11 cellular contexts compared by ENCODE assay signal in genomic region chr1:167059729-167060107, GRCh38. TPM values are rescaled to one million over a fixed set of nuclear protein-coding genes. Genes with fewer than 3 reads are reported as not detected.
DNase-seq lines count a peak whose midpoint lies in the region; ATAC-seq and TF ChIP-seq lines count a peak whose summit lies in the region.
"Had no signal": no experiment of that assay in that cellular context is flagged by ENCODE, and none has a peak within 500 bp of the region (broad histone marks: within the 10 kb centered on the region; RNA-seq: fewer than 3 reads in every experiment).

No MANE protein-coding gene starts in this region.

- H3K36me3 Mint-ChIP-seq in GM23338 (ENCODE audit: low read depth) = no peaks in the 10 kb centered on the region
- H3K36me3 Mint-ChIP-seq: IgD-negative memory B cell had no signal

- POLR2A ChIA-PET in PC-3 (lab: Charles Lee; ENCODE audit: unreplicated experiment) = no interaction called here

- peaks cover 11% of the 10 kb centered on the region for H3K27me3 Mint-ChIP-seq in GM23338 (ENCODE audit: insufficient read depth, low read depth, poor library complexity)
- H3K27me3 Mint-ChIP-seq: IgD-negative memory B cell had no signal

- H3K27ac ChIP-seq in GM23338 (ENCODE audit: low read depth) (no peak overlapping the region), PC-3 (ENCODE audit: low read length) (no peak overlapping the region), smooth muscle cell (ENCODE audit: low read depth) (no peak overlapping the region), brain microvascular endothelial cell (no peak overlapping the region)

- peak overlapping the region; percentile 59; the same call in 2 of the 3 replicates for H3K4me3 Mint-ChIP-seq in GM23338

- DNase-seq in GM23338 (ENCODE audit: low spot score) (no peak), PC-3 (no peak), smooth muscle cell (lab: John Stamatoyannopoulos, UW; ENCODE audit: unreplicated experiment) (no peak), brain microvascular endothelial cell (no peak), NCI-H2227 treated with DMSO at 0.1 percent for 48 hours (lab: John Stamatoyannopoulos, UW) (no peak)
- DNase-seq: SHP77 treated with DMSO at 0.1 percent for 48 hours had no signal

- in situ Hi-C loops in brain microvascular endothelial cell (cut with HindIII; ENCODE audit: low pct_ligation_motif_present, low sequenced_read_pairs) = loop anchor here (10.0 kb wide), 1 partner anchor 145 kb away; no protein-coding TSS in a partner anchor

- H4K20me1 ChIP-seq in GM23338 (replicated peaks; ENCODE audit: insufficient read depth) = no peaks in the 10 kb centered on the region
- no peaks in the 10 kb centered on the region for H4K20me1 ChIP-seq in PC-3 (ENCODE audit: low read length)
- no peaks in the 10 kb centered on the region for H4K20me1 ChIP-seq in smooth muscle cell (ENCODE audit: low read depth)
- H4K20me1 ChIP-seq: BLaER1 treated with 17β-estradiol and CSF1 and Interleukin-3, amounts not matched to agents 10 nM and 100 nM had no signal

- H3K4me1 ChIP-seq in GM23338 (ENCODE audit: insufficient read depth) = peaks cover 16% of the 10 kb centered on the region; the same call in 1 of the 2 replicates
- peaks cover 14% of the 10 kb centered on the region for H3K4me1 ChIP-seq in PC-3 (ENCODE audit: insufficient read depth, low read length)
- peaks cover 11% of the 10 kb centered on the region for H3K4me1 ChIP-seq in iPS-15b (ENCODE audit: control insufficient read depth, insufficient read depth, low read length)
- peaks cover 4% of the 10 kb centered on the region for H3K4me1 ChIP-seq in smooth muscle cell (ENCODE audit: low read depth)

- H3K4me3 ChIP-seq in GM23338 (peak overlapping the region; percentile 34), PC-3 (ENCODE audit: low read length) (peak overlapping the region; percentile 28; the same call in 1 of the 2 replicates), iPS-15b (ENCODE audit: low read depth, low read length) (peak overlapping the region; percentile 45), smooth muscle cell (no peak overlapping the region), brain microvascular endothelial cell (ENCODE audit: low read depth, low read length) (no peak overlapping the region)
- H3K4me3 ChIP-seq: BLaER1 treated with 17β-estradiol and CSF1 and Interleukin-3, amounts not matched to agents 10 nM and 100 nM had no signal

- H3K4me2 ChIP-seq in GM23338 (peak overlapping the region; percentile 56), PC-3 (ENCODE audit: low read length) (peak overlapping the region; percentile 62), smooth muscle cell (peak overlapping the region; percentile 67)

- peak overlapping the region; percentile 87 for H2AFZ ChIP-seq in GM23338
- H2AFZ ChIP-seq in PC-3 (ENCODE audit: low read length) = peak overlapping the region; percentile 84; the same call in 1 of the 2 replicates
- H2AFZ ChIP-seq in smooth muscle cell (ENCODE audit: low read depth) = no peak overlapping the region

- no peaks in the 10 kb centered on the region for H3F3A ChIP-seq in GM23338 (replicated peaks; ENCODE audit: low read depth)
- H3F3A ChIP-seq in PC-3 (ENCODE audit: low read length, unreplicated experiment) = no peaks in the 10 kb centered on the region
- no peaks in the 10 kb centered on the region for H3F3A ChIP-seq in smooth muscle cell (ENCODE audit: low read depth)

- TF ChIP-seq CTCF in GM23338 (conservative IDR thresholded peaks at IDR 0.05; ENCODE audit: low read depth in 2 of 2) (no peak), PC-3 (conservative IDR thresholded peaks at IDR 0.05; ENCODE audit: low read depth, low read length) (no peak), smooth muscle cell (IDR thresholded peaks at IDR 0.05; ENCODE audit: borderline replicate concordance, insufficient read depth, poor library complexity, severe bottlenecking) (no peak), brain microvascular endothelial cell (IDR thresholded peaks at IDR 0.05; ENCODE audit: low read depth, low read length, missing control alignments) (no peak)

- no TSS peak for BruUV-seq in PC-3 (replicated peaks; lab: Mats Ljungman, UMichigan)

- H3K79me2 ChIP-seq in GM23338 (replicated peaks; ENCODE audit: insufficient read depth) (no peaks in the 10 kb centered on the region), PC-3 (ENCODE audit: low read length) (no peaks in the 10 kb centered on the region), smooth muscle cell (ENCODE audit: low read depth) (no peaks in the 10 kb centered on the region)

- H3K36me3 ChIP-seq in GM23338 (ENCODE audit: insufficient read depth) (no peaks in the 10 kb centered on the region), PC-3 (ENCODE audit: low read depth, low read length) (no peaks in the 10 kb centered on the region), iPS-15b (ENCODE audit: control insufficient read depth, insufficient read depth, low read length) (no peaks in the 10 kb centered on the region), smooth muscle cell (ENCODE audit: low read depth) (no peaks in the 10 kb centered on the region), brain microvascular endothelial cell (replicated peaks) (no peaks in the 10 kb centered on the region)
- H3K36me3 ChIP-seq: BLaER1 treated with 17β-estradiol and CSF1 and Interleukin-3, amounts not matched to agents 10 nM and 100 nM had no signal

- H3K9me3 ChIP-seq in PC-3 (ENCODE audit: low read length) = no peaks in the 10 kb centered on the region
- H3K9me3 ChIP-seq in iPS-15b (ENCODE audit: control insufficient read depth, insufficient read depth, low read length) = no peaks in the 10 kb centered on the region
- H3K9me3 ChIP-seq in smooth muscle cell (replicated peaks; ENCODE audit: low read depth) = no peaks in the 10 kb centered on the region
- H3K9me3 ChIP-seq: BLaER1 treated with 17β-estradiol and CSF1 and Interleukin-3, amounts not matched to agents 10 nM and 100 nM had no signal

- no peaks in the 10 kb centered on the region for H3K9me2 ChIP-seq in GM23338 (ENCODE audit: insufficient read depth)
- no peaks in the 10 kb centered on the region for H3K9me2 ChIP-seq in PC-3 (replicated peaks; ENCODE audit: low read length)

- H3K27me3 ChIP-seq in GM23338 (ENCODE audit: insufficient read depth) (no peaks in the 10 kb centered on the region), PC-3 (ENCODE audit: low read length) (no peaks in the 10 kb centered on the region), iPS-15b (ENCODE audit: control insufficient read depth, insufficient read depth, low read length) (no peaks in the 10 kb centered on the region), smooth muscle cell (ENCODE audit: low read depth) (no peaks in the 10 kb centered on the region), brain microvascular endothelial cell (replicated peaks) (peaks cover 3% of the 10 kb centered on the region)
- H3K27me3 ChIP-seq: BLaER1 treated with 17β-estradiol and CSF1 and Interleukin-3, amounts not matched to agents 10 nM and 100 nM had no signal

- H3K27ac Mint-ChIP-seq in GM23338 = no peak overlapping the region

- H3K9ac ChIP-seq in PC-3 (ENCODE audit: low read length) (no peak overlapping the region), iPS-15b (ENCODE audit: low read depth, low read length) (no peak overlapping the region), smooth muscle cell (ENCODE audit: low read depth) (no peak overlapping the region)

- 63% methylated on average over 2 of the region's 2 CpGs for WGBS in smooth muscle cell (ENCODE audit: low lambda C conversion rate)

- CTCF ChIA-PET in PC-3 (lab: Charles Lee) = interaction anchor here (0.6 to 4.5 kb wide), 10 partner anchors 33 to 1135 kb away, joined by 3 to 117 read pairs (median 4); partner anchors contain the start of gene TADA1

- H3K9me3 Mint-ChIP-seq in GM23338 = no peaks in the 10 kb centered on the region
- H3K9me3 Mint-ChIP-seq: H9, IgD-negative memory B cell had no signal

- intact Hi-C loops in PC-3 (cut with micrococcal nuclease) = loop anchor here (1.0 to 10.0 kb wide), 3 partner anchors 85 to 1135 kb away; partner anchors contain the start of gene ILDR2

- H3K4me1 Mint-ChIP-seq in GM23338 = peaks cover 17% of the 10 kb centered on the region

- ATAC-seq in GM23338 = no peak
- no peak for ATAC-seq in PC-3
- no peak for ATAC-seq in HG03196 (IDR thresholded peaks at IDR 0.05; ENCODE audit: unreplicated experiment)

TF ChIP-seq in GM23338, 12 proteins besides CTCF, POLR2A, EP300 and RAD21:
- TF ChIP-seq ZNF114 (CRISPR knock-in tag; IDR thresholded peaks at IDR 0.05) (no peak), EZH2 (IDR thresholded peaks at IDR 0.05; ENCODE audit: low read depth, unreplicated experiment) (no peak)

RNA-seq across cellular contexts. Expression of gene GPA33, which starts 30.5 kb away (rescaled TPM):
- total RNA-seq in GM23338 (2014; rRNA removed; shearing (Covaris generic)) = 0.28 TPM in 1 of 2 replicates, not detected in the other
- polyA plus RNA-seq in GM23338 (2016; fragmentation: Nextera tagmentation; extraction: Ambion mirVana) (0.09 and 0.10 TPM in 2 replicates), smooth muscle cell (not detected in 2 replicates)
- total RNA-seq in PC-3 (2014; rRNA removed) (0.04 and 0.12 TPM in 2 replicates), smooth muscle cell (not detected in 2 replicates)
- total RNA-seq: H9 had no signal

RNA-seq across cellular contexts. Expression of gene STYXL2, which starts 34.2 kb away (rescaled TPM):
- total RNA-seq in GM23338 (2014; rRNA removed; shearing (Covaris generic)) = 0.08 and 0.17 TPM in 2 replicates
- polyA plus RNA-seq in GM23338 (2016; fragmentation: Nextera tagmentation; extraction: Ambion mirVana) = 0.23 and 0.40 TPM in 2 replicates
- not detected in 2 replicates for total RNA-seq in PC-3 (2014; rRNA removed)
- 0.13 and 0.31 TPM in 2 replicates for total RNA-seq in smooth muscle cell
- 0.74 and 2.0 TPM in 2 replicates for polyA plus RNA-seq in smooth muscle cell
- polyA plus RNA-seq: IgD-negative memory B cell had no signal

Comparison
In these comparisons a context has a peak if more than half of its experiments do, and no peak if none do; other contexts are left out.
1. H3K4me3 ChIP-seq: peak in GM23338 (single experiment), PC-3 (single experiment) and iPS-15b (single experiment); none in smooth muscle cell (single experiment) and brain microvascular endothelial cell (single experiment).
2. Peak in every context shown above with its lines, with median percentiles within 50 percentile points of each other: H3K4me2 ChIP-seq.